In genomic region chr7:132434041-132434440, GRCh38 we compare ENCODE assay signal across 27 cellular contexts.
DNase-seq lines count a peak whose midpoint lies in the region; ATAC-seq and TF ChIP-seq lines count a peak whose summit lies in the region.
"Had no signal": no experiment of that assay in that cellular context is flagged by ENCODE, and none has a peak within 500 bp of the region (broad histone marks: within the 10 kb centered on the region; RNA-seq: fewer than 3 reads in every experiment).

No MANE protein-coding gene starts in this region.

- intact Hi-C loops in activated CD4-positive, alpha-beta T cell treated with anti-CD3 and anti-CD28 coated beads for 36 hours (cut with DNase I, micrococcal nuclease): no loop called here

- POLR2A ChIA-PET in activated CD4-positive, alpha-beta T cell treated with anti-CD3 and anti-CD28 coated beads for 36 hours (lab: Charles Lee): interaction anchor here (0.6 kb wide), 1 partner anchor 53 kb away, joined by 3 read pairs; no protein-coding TSS in a partner anchor
- POLR2A ChIA-PET in activated CD4-positive, alpha-beta memory T cell treated with anti-CD3 and anti-CD28 coated beads, Interleukin-2, amount 10 ng/mL, durations not matched to agents 7 days and 5 days (lab: Charles Lee): interaction anchor here (1.6 kb wide), 1 partner anchor 15 kb away, joined by 5 read pairs; no protein-coding TSS in a partner anchor

- no peak overlapping the region for H3K9ac ChIP-seq in BLaER1 treated with 17β-estradiol and CSF1 and Interleukin-3, amounts not matched to agents 10 nM and 100 nM

- peak overlapping the region; percentile 19 for H3K27ac Mint-ChIP-seq in activated CD4-positive, alpha-beta T cell treated with anti-CD3 and anti-CD28 coated beads for 36 hours
- peak overlapping the region; percentile 79 for H3K27ac Mint-ChIP-seq in activated CD4-positive, alpha-beta memory T cell treated with anti-CD3 and anti-CD28 coated beads, Interleukin-2, amount 10 ng/mL, durations not matched to agents 7 days and 5 days
- H3K27ac Mint-ChIP-seq in immature natural killer cell (peak overlapping the region; percentile 94 to 98 (median 96)), osteocyte (ENCODE audit: unreplicated experiment) (no peak overlapping the region)
- H3K27ac Mint-ChIP-seq: GM23338, HFFc6, IgD-negative memory B cell had no signal

- CTCF ChIA-PET in activated CD4-positive, alpha-beta T cell treated with anti-CD3 and anti-CD28 coated beads for 36 hours (lab: Charles Lee): interaction anchor here (0.6 to 0.7 kb wide), 3 partner anchors 11 to 1356 kb away, joined by 3 read pairs; no protein-coding TSS in a partner anchor
- CTCF ChIA-PET in activated CD4-positive, alpha-beta memory T cell treated with anti-CD3 and anti-CD28 coated beads, Interleukin-2, amount 10 ng/mL, durations not matched to agents 7 days and 5 days (lab: Charles Lee): no interaction called here

- no peaks in the 10 kb centered on the region for H3K36me3 ChIP-seq in BLaER1 treated with 17β-estradiol and CSF1 and Interleukin-3, amounts not matched to agents 10 nM and 100 nM
- H3K36me3 ChIP-seq: gastroesophageal sphincter, ovary had no signal

- no peak overlapping the region for H3K4me3 Mint-ChIP-seq in activated CD4-positive, alpha-beta T cell treated with anti-CD3 and anti-CD28 coated beads for 36 hours
- no peak overlapping the region for H3K4me3 Mint-ChIP-seq in activated CD4-positive, alpha-beta memory T cell treated with anti-CD3 and anti-CD28 coated beads, Interleukin-2, amount 10 ng/mL, durations not matched to agents 7 days and 5 days
- H3K4me3 Mint-ChIP-seq in immature natural killer cell: peak overlapping the region; percentile 77 to 88 (median 80)
- no peak overlapping the region for H3K4me3 Mint-ChIP-seq in osteocyte (ENCODE audit: unreplicated experiment)
- H3K4me3 Mint-ChIP-seq: CD4-positive, CD25-positive, alpha-beta regulatory T cell; GM23338; HFFc6; IgD-negative memory B cell had no signal

- H3K4me2 ChIP-seq in BLaER1 treated with 17β-estradiol and CSF1 and Interleukin-3, amounts not matched to agents 10 nM and 100 nM: peak overlapping the region; percentile 81 to 93 (median 92)
- H3K4me2 ChIP-seq: GM23338 had no signal

- no peaks in the 10 kb centered on the region for H3K9me3 Mint-ChIP-seq in activated CD4-positive, alpha-beta T cell treated with anti-CD3 and anti-CD28 coated beads for 36 hours (ENCODE audit: low read depth)
- H3K9me3 Mint-ChIP-seq in activated CD4-positive, alpha-beta memory T cell treated with anti-CD3 and anti-CD28 coated beads, Interleukin-2, amount 10 ng/mL, durations not matched to agents 7 days and 5 days: no peaks in the 10 kb centered on the region
- no peaks in the 10 kb centered on the region for H3K9me3 Mint-ChIP-seq in immature natural killer cell
- H3K9me3 Mint-ChIP-seq in osteocyte (ENCODE audit: unreplicated experiment): no peaks in the 10 kb centered on the region
- H3K9me3 Mint-ChIP-seq: CD4-positive, CD25-positive, alpha-beta regulatory T cell; GM23338; HFFc6 had no signal

- H3K9me3 ChIP-seq in BLaER1 treated with 17β-estradiol and CSF1 and Interleukin-3, amounts not matched to agents 10 nM and 100 nM (replicated peaks in 1 of 11): peaks cover 0 to 4% (median 0%) of the 10 kb centered on the region in 11 experiments; a peak in 1 of 22 replicates
- H3K9me3 ChIP-seq: gastroesophageal sphincter, mucosa of descending colon, ovary had no signal

- no peak for ATAC-seq in activated CD4-positive, alpha-beta T cell treated with anti-CD3 and anti-CD28 coated beads for 36 hours
- no peak for ATAC-seq in HG02870 (IDR thresholded peaks at IDR 0.05; ENCODE audit: unreplicated experiment)
- ATAC-seq: gastroesophageal sphincter, GM23338, mucosa of descending colon, Right ventricle myocardium inferior, SK-N-SH treated with all-trans-retinoic acid at 6 μM for 48 hours had no signal

- H4K20me1 ChIP-seq in BLaER1 treated with 17β-estradiol and CSF1 and Interleukin-3, amounts not matched to agents 10 nM and 100 nM: no peaks in the 10 kb centered on the region

- peak overlapping the region in 9 of 11 experiments; percentile 34 to 85 (median 76); a peak in 17 of 22 replicates for H3K27ac ChIP-seq in BLaER1 treated with 17β-estradiol and CSF1 and Interleukin-3, amounts not matched to agents 10 nM and 100 nM
- H3K27ac ChIP-seq: gastroesophageal sphincter, ovary had no signal

- TF ChIP-seq CTCF in osteocyte (IDR thresholded peaks at IDR 0.05): no peak

- no peak overlapping the region for H3K4me3 ChIP-seq in BLaER1 treated with 17β-estradiol and CSF1 and Interleukin-3, amounts not matched to agents 10 nM and 100 nM
- H3K4me3 ChIP-seq: gastroesophageal sphincter, GM23338, lung, mucosa of descending colon, ovary had no signal

- H3K36me3 Mint-ChIP-seq in activated CD4-positive, alpha-beta T cell treated with anti-CD3 and anti-CD28 coated beads for 36 hours (ENCODE audit: low read depth): no peaks in the 10 kb centered on the region
- peaks cover 23% of the 10 kb centered on the region for H3K36me3 Mint-ChIP-seq in activated CD4-positive, alpha-beta memory T cell treated with anti-CD3 and anti-CD28 coated beads, Interleukin-2, amount 10 ng/mL, durations not matched to agents 7 days and 5 days (ENCODE audit: low read depth)
- H3K36me3 Mint-ChIP-seq in immature natural killer cell (no peaks in the 10 kb centered on the region), osteocyte (ENCODE audit: unreplicated experiment) (no peaks in the 10 kb centered on the region)
- H3K36me3 Mint-ChIP-seq: CD4-positive, CD25-positive, alpha-beta regulatory T cell; IgD-negative memory B cell had no signal

- no peaks in the 10 kb centered on the region for H3K27me3 Mint-ChIP-seq in activated CD4-positive, alpha-beta T cell treated with anti-CD3 and anti-CD28 coated beads for 36 hours
- H3K27me3 Mint-ChIP-seq in activated CD4-positive, alpha-beta memory T cell treated with anti-CD3 and anti-CD28 coated beads, Interleukin-2, amount 10 ng/mL, durations not matched to agents 7 days and 5 days: no peaks in the 10 kb centered on the region
- H3K27me3 Mint-ChIP-seq in immature natural killer cell (ENCODE audit: low read depth in 3 of 3): peaks cover 5 to 34% (median 25%) of the 10 kb centered on the region in 3 donors
- no peaks in the 10 kb centered on the region for H3K27me3 Mint-ChIP-seq in osteocyte (ENCODE audit: unreplicated experiment)

- H3K27me3 ChIP-seq in BLaER1 treated with 17β-estradiol and CSF1 and Interleukin-3, amounts not matched to agents 10 nM and 100 nM: no peaks in the 10 kb centered on the region
- H3K27me3 ChIP-seq: gastroesophageal sphincter, ovary had no signal

- H3K4me1 Mint-ChIP-seq in activated CD4-positive, alpha-beta T cell treated with anti-CD3 and anti-CD28 coated beads for 36 hours: peaks cover 85% of the 10 kb centered on the region
- peaks cover 97% of the 10 kb centered on the region for H3K4me1 Mint-ChIP-seq in activated CD4-positive, alpha-beta memory T cell treated with anti-CD3 and anti-CD28 coated beads, Interleukin-2, amount 10 ng/mL, durations not matched to agents 7 days and 5 days
- H3K4me1 Mint-ChIP-seq in immature natural killer cell: peaks cover 94 to 100% of the 10 kb centered on the region in 2 donors
- H3K4me1 Mint-ChIP-seq in osteocyte (ENCODE audit: unreplicated experiment): peaks cover 33% of the 10 kb centered on the region
- H3K4me1 Mint-ChIP-seq: GM23338 had no signal

- H3K4me1 ChIP-seq in BLaER1 treated with 17β-estradiol and CSF1 and Interleukin-3, amounts not matched to agents 10 nM and 100 nM: peaks cover 73 to 100% (median 100%) of the 10 kb centered on the region in 10 experiments

- DNase-seq in activated CD4-positive, alpha-beta T cell treated with anti-CD3 and anti-CD28 coated beads for 36 hours: no peak
- DNase-seq in activated CD4-positive, alpha-beta T cell treated with anti-CD3 and anti-CD28 coated beads for 4 hours: no peak
- no peak for DNase-seq in activated CD4-positive, alpha-beta memory T cell treated with anti-CD3 and anti-CD28 coated beads, Interleukin-2, amount 10 ng/mL, durations not matched to agents 7 days and 5 days
- DNase-seq in immature natural killer cell: no peak
- no peak for DNase-seq in activated CD4-positive, CD25-positive, alpha-beta regulatory T cell treated with anti-CD3 and anti-CD28 coated beads, Interleukin-2, amount 50 U/mL, for 72 hours
- DNase-seq in osteocyte (ENCODE audit: extremely low spot score, unreplicated experiment): no peak
- DNase-seq: activated CD4-positive, alpha-beta T cell treated with anti-CD3 and anti-CD28 coated beads, Interleukin-2, amount 50 U/mL, for 1 hour; activated gamma-delta T cell; anterior cingulate cortex; HFFc6; kidney glomerular epithelial cell; mucosa of descending colon; NCI-H1048; NCI-H1694; NCI-H446; NCI-H748 treated with DMSO at 0.1 percent for 48 hours; ovary; T-helper 9 cell had no signal

Comparison
In these comparisons a context has a peak if more than half of its experiments do, and no peak if none do; other contexts are left out.
1. H3K4me3 Mint-ChIP-seq: peak in immature natural killer cell (5 of 5); none in activated CD4-positive, alpha-beta T cell treated with anti-CD3 and anti-CD28 coated beads for 36 hours (single experiment), activated CD4-positive, alpha-beta memory T cell treated with anti-CD3 and anti-CD28 coated beads, Interleukin-2, amount 10 ng/mL, durations not matched to agents 7 days and 5 days (single experiment) and osteocyte (single experiment).